2 cellular contexts compared by ENCODE assay signal in the genomic region with DNA sequence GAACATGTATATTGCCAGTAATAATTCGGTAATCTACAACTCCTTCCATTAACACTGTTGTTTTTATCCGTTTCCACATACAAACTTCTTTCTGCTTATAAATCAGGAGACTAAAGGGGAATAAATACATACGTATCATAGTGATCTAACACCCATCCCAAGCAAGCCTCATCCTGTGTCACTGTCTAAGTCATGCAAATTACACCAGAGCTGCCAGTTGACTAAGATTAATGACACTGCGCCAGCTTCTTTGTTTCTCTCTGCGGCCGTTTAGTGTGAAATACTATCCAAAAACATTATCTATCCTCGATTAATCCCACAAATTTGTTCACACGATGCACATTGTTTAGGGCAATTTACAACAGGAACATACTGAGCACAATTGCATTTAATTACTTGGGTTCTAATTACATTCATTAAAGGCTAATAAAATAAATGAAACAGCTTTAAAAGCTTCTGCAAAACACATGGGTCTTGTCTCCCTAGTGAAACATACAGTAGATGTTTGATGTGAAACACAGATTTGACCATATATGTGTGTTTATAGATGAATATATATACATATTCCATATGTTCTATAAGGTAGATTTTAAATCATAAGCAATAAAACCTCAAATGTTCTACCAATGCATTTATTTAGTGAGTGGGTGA.
TF ChIP-seq lines count a peak whose summit lies in the region.

No MANE protein-coding gene starts in this region.

TF ChIP-seq in SK-N-SH, 30 proteins besides CTCF, POLR2A, EP300 and RAD21:
- TF ChIP-seq SMC3 (IDR thresholded peaks at IDR 0.05; ENCODE audit: low read depth, low read length): no peak
- TF ChIP-seq, protein P1, sequence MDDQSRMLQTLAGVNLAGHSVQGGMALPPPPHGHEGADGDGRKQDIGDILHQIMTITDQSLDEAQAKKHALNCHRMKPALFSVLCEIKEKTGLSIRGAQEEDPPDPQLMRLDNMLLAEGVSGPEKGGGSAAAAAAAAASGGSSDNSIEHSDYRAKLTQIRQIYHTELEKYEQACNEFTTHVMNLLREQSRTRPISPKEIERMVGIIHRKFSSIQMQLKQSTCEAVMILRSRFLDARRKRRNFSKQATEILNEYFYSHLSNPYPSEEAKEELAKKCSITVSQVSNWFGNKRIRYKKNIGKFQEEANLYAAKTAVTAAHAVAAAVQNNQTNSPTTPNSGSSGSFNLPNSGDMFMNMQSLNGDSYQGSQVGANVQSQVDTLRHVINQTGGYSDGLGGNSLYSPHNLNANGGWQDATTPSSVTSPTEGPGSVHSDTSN (IDR thresholded peaks at IDR 0.05): 0 out of 2 replicates have a peak, but pooled peaks have one; percentile 34
- no peak for TF ChIP-seq MXI1 (IDR thresholded peaks at IDR 0.05; ENCODE audit: low read depth, low read length)
- TF ChIP-seq MAX (IDR thresholded peaks at IDR 0.05; ENCODE audit: low read depth): no peak
- TF ChIP-seq, protein P2, sequence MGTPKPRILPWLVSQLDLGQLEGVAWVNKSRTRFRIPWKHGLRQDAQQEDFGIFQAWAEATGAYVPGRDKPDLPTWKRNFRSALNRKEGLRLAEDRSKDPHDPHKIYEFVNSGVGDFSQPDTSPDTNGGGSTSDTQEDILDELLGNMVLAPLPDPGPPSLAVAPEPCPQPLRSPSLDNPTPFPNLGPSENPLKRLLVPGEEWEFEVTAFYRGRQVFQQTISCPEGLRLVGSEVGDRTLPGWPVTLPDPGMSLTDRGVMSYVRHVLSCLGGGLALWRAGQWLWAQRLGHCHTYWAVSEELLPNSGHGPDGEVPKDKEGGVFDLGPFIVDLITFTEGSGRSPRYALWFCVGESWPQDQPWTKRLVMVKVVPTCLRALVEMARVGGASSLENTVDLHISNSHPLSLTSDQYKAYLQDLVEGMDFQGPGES (IDR thresholded peaks at IDR 0.05; ENCODE audit: low read depth, low read length): no peak
- no peak for TF ChIP-seq NFIC (IDR thresholded peaks at IDR 0.05; ENCODE audit: borderline replicate concordance)
- TF ChIP-seq GATA2 (CRISPR knock-in tag; IDR thresholded peaks at IDR 0.05): peak; percentile 66; the same call in 1 of the 2 replicates
- TF ChIP-seq, protein P3, sequence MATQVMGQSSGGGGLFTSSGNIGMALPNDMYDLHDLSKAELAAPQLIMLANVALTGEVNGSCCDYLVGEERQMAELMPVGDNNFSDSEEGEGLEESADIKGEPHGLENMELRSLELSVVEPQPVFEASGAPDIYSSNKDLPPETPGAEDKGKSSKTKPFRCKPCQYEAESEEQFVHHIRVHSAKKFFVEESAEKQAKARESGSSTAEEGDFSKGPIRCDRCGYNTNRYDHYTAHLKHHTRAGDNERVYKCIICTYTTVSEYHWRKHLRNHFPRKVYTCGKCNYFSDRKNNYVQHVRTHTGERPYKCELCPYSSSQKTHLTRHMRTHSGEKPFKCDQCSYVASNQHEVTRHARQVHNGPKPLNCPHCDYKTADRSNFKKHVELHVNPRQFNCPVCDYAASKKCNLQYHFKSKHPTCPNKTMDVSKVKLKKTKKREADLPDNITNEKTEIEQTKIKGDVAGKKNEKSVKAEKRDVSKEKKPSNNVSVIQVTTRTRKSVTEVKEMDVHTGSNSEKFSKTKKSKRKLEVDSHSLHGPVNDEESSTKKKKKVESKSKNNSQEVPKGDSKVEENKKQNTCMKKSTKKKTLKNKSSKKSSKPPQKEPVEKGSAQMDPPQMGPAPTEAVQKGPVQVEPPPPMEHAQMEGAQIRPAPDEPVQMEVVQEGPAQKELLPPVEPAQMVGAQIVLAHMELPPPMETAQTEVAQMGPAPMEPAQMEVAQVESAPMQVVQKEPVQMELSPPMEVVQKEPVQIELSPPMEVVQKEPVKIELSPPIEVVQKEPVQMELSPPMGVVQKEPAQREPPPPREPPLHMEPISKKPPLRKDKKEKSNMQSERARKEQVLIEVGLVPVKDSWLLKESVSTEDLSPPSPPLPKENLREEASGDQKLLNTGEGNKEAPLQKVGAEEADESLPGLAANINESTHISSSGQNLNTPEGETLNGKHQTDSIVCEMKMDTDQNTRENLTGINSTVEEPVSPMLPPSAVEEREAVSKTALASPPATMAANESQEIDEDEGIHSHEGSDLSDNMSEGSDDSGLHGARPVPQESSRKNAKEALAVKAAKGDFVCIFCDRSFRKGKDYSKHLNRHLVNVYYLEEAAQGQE (IDR thresholded peaks at IDR 0.05; ENCODE audit: low read depth, low read length): no peak
- TF ChIP-seq TEAD4 (IDR thresholded peaks at IDR 0.05; ENCODE audit: borderline replicate concordance, insufficient read depth): no peak
- TF ChIP-seq MEF2A (IDR thresholded peaks at IDR 0.05; ENCODE audit: borderline replicate concordance, low read depth): no peak
- TF ChIP-seq, protein P4, sequence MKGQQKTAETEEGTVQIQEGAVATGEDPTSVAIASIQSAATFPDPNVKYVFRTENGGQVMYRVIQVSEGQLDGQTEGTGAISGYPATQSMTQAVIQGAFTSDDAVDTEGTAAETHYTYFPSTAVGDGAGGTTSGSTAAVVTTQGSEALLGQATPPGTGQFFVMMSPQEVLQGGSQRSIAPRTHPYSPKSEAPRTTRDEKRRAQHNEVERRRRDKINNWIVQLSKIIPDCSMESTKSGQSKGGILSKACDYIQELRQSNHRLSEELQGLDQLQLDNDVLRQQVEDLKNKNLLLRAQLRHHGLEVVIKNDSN (IDR thresholded peaks at IDR 0.05; ENCODE audit: borderline replicate concordance, low read depth): no peak
- no peak for TF ChIP-seq POLR2AphosphoS5 (IDR thresholded peaks at IDR 0.05; ENCODE audit: low read depth, low read length)
- TF ChIP-seq RCOR1 (IDR thresholded peaks at IDR 0.05; ENCODE audit: low read length): peak; percentile 62
- no peak for TF ChIP-seq YY1 (IDR thresholded peaks at IDR 0.05; ENCODE audit: low read depth)
- no peak for TF ChIP-seq EZH2phosphoT487 (IDR thresholded peaks at IDR 0.05; ENCODE audit: borderline replicate concordance, low read depth)
- no peak for TF ChIP-seq RXRA (IDR thresholded peaks at IDR 0.05; ENCODE audit: borderline replicate concordance, low read depth)
- TF ChIP-seq ELF1 (IDR thresholded peaks at IDR 0.05): no peak
- TF ChIP-seq FOXJ3 (CRISPR knock-in tag; IDR thresholded peaks at IDR 0.05): no peak
- no peak for TF ChIP-seq GABPA (IDR thresholded peaks at IDR 0.05; ENCODE audit: low read depth)
- no peak for TF ChIP-seq NRF1 (IDR thresholded peaks at IDR 0.05; ENCODE audit: low read depth, low read length)
- no peak for TF ChIP-seq TAF1 (IDR thresholded peaks at IDR 0.05; ENCODE audit: borderline replicate concordance, low read depth, low read length)
- no peak for TF ChIP-seq FOXM1 (IDR thresholded peaks at IDR 0.05; ENCODE audit: low read depth)
- no peak for TF ChIP-seq CHD2 (IDR thresholded peaks at IDR 0.05; ENCODE audit: low read length, partially characterized antibody)
- no peak for TF ChIP-seq TCF12 (IDR thresholded peaks at IDR 0.05)
- TF ChIP-seq JUND (IDR thresholded peaks at IDR 0.05): no peak

TF ChIP-seq in HepG2, 621 proteins besides CTCF, POLR2A, EP300 and RAD21:
- no peak for TF ChIP-seq SNAI1 (CRISPR knock-in tag; IDR thresholded peaks at IDR 0.05; ENCODE audit: borderline replicate concordance)
- TF ChIP-seq MIXL1 (CRISPR knock-in tag; IDR thresholded peaks at IDR 0.05): no peak
- no peak for TF ChIP-seq GPN1 (CRISPR knock-in tag; IDR thresholded peaks at IDR 0.05; ENCODE audit: borderline replicate concordance)
- TF ChIP-seq ZNF512 (CRISPR knock-in tag; IDR thresholded peaks at IDR 0.05): no peak
- TF ChIP-seq SMYD3 (CRISPR knock-in tag; IDR thresholded peaks at IDR 0.05): no peak
- no peak for TF ChIP-seq KDM5A (IDR thresholded peaks at IDR 0.05; ENCODE audit: borderline replicate concordance, low read length)
